Comparison of ENCODE assay signal across 29 cellular contexts in the genomic region with DNA sequence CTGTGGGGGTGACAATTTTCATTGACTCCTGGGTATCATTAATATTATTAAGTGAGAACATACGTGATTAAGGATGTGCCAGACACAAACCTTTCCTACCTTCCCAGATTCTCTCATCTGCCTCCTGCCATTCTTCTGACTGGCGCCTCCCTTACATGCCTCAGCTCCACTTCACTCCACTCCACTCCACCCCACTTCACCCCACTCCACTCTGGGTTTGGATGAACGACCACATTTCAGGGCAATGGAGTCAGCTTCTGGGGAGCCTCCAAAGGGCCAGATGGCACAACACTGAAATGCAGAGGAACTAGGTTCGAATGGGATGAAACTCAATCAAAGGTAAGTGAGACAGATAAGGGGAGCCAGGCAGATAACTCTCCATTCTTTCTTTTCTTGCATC.
"Had no signal": no experiment of that assay in that cellular context is flagged by ENCODE, and none has a peak within 500 bp of the region (broad histone marks: within the 10 kb centered on the region; RNA-seq: fewer than 3 reads in every experiment).

No MANE protein-coding gene starts in this region.

- H3K4me2 ChIP-seq: neural progenitor cell had no signal

- DNase-seq: head of caudate nucleus; hippocampal formation; kidney; left colon; left ventricle myocardium inferior; mesendoderm; naive B cell; natural killer cell; nephron progenitor cell; occipital lobe; ovary; retina; right cardiac atrium; stimulated activated CD4-positive, alpha-beta T cell treated with anti-CD3 and anti-CD28 coated beads, Interleukin-12 subunit alpha, Interleukin-12 subunit beta, amount 100 ng/mL, for 4 hours; stimulated activated CD4-positive, alpha-beta T cell treated with anti-CD3 and anti-CD28 coated beads, Interleukin-15, amount 100 ng/mL, for 24 hours; stimulated activated CD4-positive, alpha-beta T cell treated with anti-CD3 and anti-CD28 coated beads, Interleukin-2, amount 100 ng/mL, for 24 hours; stimulated activated CD4-positive, alpha-beta T cell treated with anti-CD3 and anti-CD28 coated beads, Interleukin-4, amount 100 ng/mL, for 1 hour; stimulated activated naive B cell treated with anti-CD40 and anti-IgM and Interleukin-4, amounts not matched to agents 10 μg/mL and 1 μg/mL and 100 μg/mL, for 72 hours; stimulated activated naive CD8-positive, alpha-beta T cell treated with anti-CD3 and anti-CD28 coated beads, Interleukin-15, Interleukin-2, amounts not matched to agents 100 U/mL and 50 U/mL, for 24 hours had no signal

- H3K9me3 ChIP-seq: left ventricle myocardium inferior, neutrophil, ovary, suprapubic skin, thoracic aorta, tibial nerve had no signal

- H3K27me3 ChIP-seq: neural progenitor cell, neutrophil, ovary, suprapubic skin, tibial nerve had no signal

- H3K9ac ChIP-seq: neural progenitor cell had no signal

- H3K27ac Mint-ChIP-seq: mesothelial cell of epicardium; naive B cell; natural killer cell; nephron progenitor cell; neural progenitor cell; progenitor cell of endocrine pancreas; stimulated activated naive B cell treated with anti-CD40 and anti-IgM and Interleukin-4, amounts not matched to agents 10 μg/mL and 1 μg/mL and 100 μg/mL, for 72 hours; type B pancreatic cell had no signal

- H3K9me3 Mint-ChIP-seq: mesothelial cell of epicardium; naive B cell; natural killer cell; nephron progenitor cell; neural progenitor cell; stimulated activated naive B cell treated with anti-CD40 and anti-IgM and Interleukin-4, amounts not matched to agents 10 μg/mL and 1 μg/mL and 100 μg/mL, for 72 hours; type B pancreatic cell had no signal

- ATAC-seq: left colon; natural killer cell; right cardiac atrium; sciatic nerve; stimulated activated naive B cell treated with anti-CD40 and anti-IgM and Interleukin-4, amounts not matched to agents 10 μg/mL and 1 μg/mL and 100 μg/mL, for 72 hours; stimulated activated naive CD8-positive, alpha-beta T cell treated with anti-CD3 and anti-CD28 coated beads, Interleukin-15, Interleukin-2, amounts not matched to agents 100 U/mL and 50 U/mL, for 24 hours had no signal

- H3K4me1 ChIP-seq: left ventricle myocardium inferior, neural progenitor cell, tibial nerve had no signal

- H3K27me3 Mint-ChIP-seq: progenitor cell of endocrine pancreas, type B pancreatic cell had no signal

- H3K36me3 Mint-ChIP-seq: naive B cell; natural killer cell; neural progenitor cell; stimulated activated naive B cell treated with anti-CD40 and anti-IgM and Interleukin-4, amounts not matched to agents 10 μg/mL and 1 μg/mL and 100 μg/mL, for 72 hours had no signal

- H3K4me3 ChIP-seq: left ventricle myocardium inferior, neural progenitor cell, ovary, skin epidermis, suprapubic skin, thoracic aorta, tibial nerve had no signal

- H3K4me1 Mint-ChIP-seq: naive B cell; natural killer cell; nephron progenitor cell; neural progenitor cell; stimulated activated naive B cell treated with anti-CD40 and anti-IgM and Interleukin-4, amounts not matched to agents 10 μg/mL and 1 μg/mL and 100 μg/mL, for 72 hours had no signal

- H3K36me3 ChIP-seq: left ventricle myocardium inferior, neural progenitor cell, neutrophil, ovary, suprapubic skin, thoracic aorta, tibial nerve had no signal

- H3K27ac ChIP-seq: left ventricle myocardium inferior, neural progenitor cell, neutrophil, ovary, thoracic aorta, tibial nerve had no signal

- H3K4me3 Mint-ChIP-seq: mesothelial cell of epicardium; naive B cell; natural killer cell; nephron progenitor cell; neural progenitor cell; stimulated activated naive B cell treated with anti-CD40 and anti-IgM and Interleukin-4, amounts not matched to agents 10 μg/mL and 1 μg/mL and 100 μg/mL, for 72 hours; type B pancreatic cell had no signal

- H2AFZ ChIP-seq: neural progenitor cell had no signal
